In genomic region chr12:47813491-47814196, GRCh38 we compare ENCODE assay signal across 8 cellular contexts. TPM values are rescaled to one million over a fixed set of nuclear protein-coding genes. Genes with fewer than 3 reads are reported as not detected.
A peak's percentile ranks its signal among the peaks of the same experiment; 100 is the strongest.
DNase-seq lines count a peak whose midpoint lies in the region; ATAC-seq, FAIRE-seq and TF ChIP-seq lines count a peak whose summit lies in the region.

No MANE protein-coding gene starts in this region.

- no peaks in the 10 kb centered on the region for H3K27me3 Mint-ChIP-seq in effector memory CD8-positive, alpha-beta T cell
- no peaks in the 10 kb centered on the region for H3K27me3 Mint-ChIP-seq in nephron progenitor cell (ENCODE audit: low read depth, poor library complexity)

- H3K36me3 Mint-ChIP-seq in effector memory CD8-positive, alpha-beta T cell (ENCODE audit: insufficient read depth) = peaks cover 25% of the 10 kb centered on the region
- peaks cover 4% of the 10 kb centered on the region for H3K36me3 Mint-ChIP-seq in nephron progenitor cell (ENCODE audit: low read depth)

- peak; percentile 49 for ATAC-seq in HG02943 (IDR thresholded peaks at IDR 0.05; ENCODE audit: low read depth, unreplicated experiment)
- peak; percentile 9 for ATAC-seq in effector memory CD8-positive, alpha-beta T cell (replicated peaks)

- peak overlapping the region; percentile 99 for H3K27ac Mint-ChIP-seq in effector memory CD8-positive, alpha-beta T cell
- peak overlapping the region; percentile 99 for H3K27ac Mint-ChIP-seq in nephron progenitor cell

- FAIRE-seq in GM18507 (lab: Jason Lieb, UNC) = peak; percentile 62

- DNase-seq in A172 (ENCODE audit: low spot score) (peak; percentile 37), GM18507 (ENCODE audit: extremely low spot score, insufficient read length, low read depth) (no peak), RPMI7951 (ENCODE audit: low read depth) (peak; percentile 58), nephron progenitor cell (no peak), NCI-H1417 (lab: John Stamatoyannopoulos, UW) (no peak), NCI-H187 (lab: John Stamatoyannopoulos, UW) (no peak)
- no peak for DNase-seq in effector memory CD8-positive, alpha-beta T cell

- H3K9me3 Mint-ChIP-seq in effector memory CD8-positive, alpha-beta T cell = no peaks in the 10 kb centered on the region
- H3K9me3 Mint-ChIP-seq in nephron progenitor cell = no peaks in the 10 kb centered on the region

- H3K4me3 Mint-ChIP-seq in effector memory CD8-positive, alpha-beta T cell = peak overlapping the region; percentile 95 to 98
- peak overlapping the region; percentile 76 for H3K4me3 Mint-ChIP-seq in nephron progenitor cell

- TF ChIP-seq CTCF in nephron progenitor cell (IDR thresholded peaks at IDR 0.05) = no peak

- peaks cover 81 to 82% of the 10 kb centered on the region in 2 donors for H3K4me1 Mint-ChIP-seq in effector memory CD8-positive, alpha-beta T cell (ENCODE audit: low read depth in 2 of 2)
- peaks cover 93% of the 10 kb centered on the region for H3K4me1 Mint-ChIP-seq in nephron progenitor cell

RNA-seq across cellular contexts. Expression of gene HDAC7, which starts 6.1 kb away (rescaled TPM):
- total RNA-seq in A172 (2014; rRNA removed; shearing (Covaris generic)) = 24.4 and 29.4 TPM in 2 replicates
- 13.9 and 16.0 TPM in 2 replicates for total RNA-seq in RPMI7951 (2014; rRNA removed; shearing (Covaris generic))

RNA-seq across cellular contexts. Expression of gene SLC48A1, which starts 40.6 kb away (rescaled TPM):
- total RNA-seq in A172 (2014; rRNA removed; shearing (Covaris generic)) = 4.3 and 10.0 TPM in 2 replicates
- 6.3 and 7.2 TPM in 2 replicates for total RNA-seq in RPMI7951 (2014; rRNA removed; shearing (Covaris generic))

RNA-seq across cellular contexts. Expression of gene RAPGEF3, which starts 55.0 kb away (rescaled TPM):
- 1.3 and 1.4 TPM in 2 replicates for total RNA-seq in A172 (2014; rRNA removed; shearing (Covaris generic))
- total RNA-seq in RPMI7951 (2014; rRNA removed; shearing (Covaris generic)) = 0.48 and 0.88 TPM in 2 replicates

Comparison
In these comparisons a context has a peak if more than half of its experiments do, and no peak if none do; other contexts are left out.
1. DNase-seq: peak in A172 (single experiment) and RPMI7951 (single experiment); none in GM18507 (single experiment), effector memory CD8-positive, alpha-beta T cell (0 of 3), nephron progenitor cell (single experiment), NCI-H1417 (0 of 3) and NCI-H187 (0 of 2).